16 cellular contexts compared by ENCODE assay signal in the genomic region with DNA sequence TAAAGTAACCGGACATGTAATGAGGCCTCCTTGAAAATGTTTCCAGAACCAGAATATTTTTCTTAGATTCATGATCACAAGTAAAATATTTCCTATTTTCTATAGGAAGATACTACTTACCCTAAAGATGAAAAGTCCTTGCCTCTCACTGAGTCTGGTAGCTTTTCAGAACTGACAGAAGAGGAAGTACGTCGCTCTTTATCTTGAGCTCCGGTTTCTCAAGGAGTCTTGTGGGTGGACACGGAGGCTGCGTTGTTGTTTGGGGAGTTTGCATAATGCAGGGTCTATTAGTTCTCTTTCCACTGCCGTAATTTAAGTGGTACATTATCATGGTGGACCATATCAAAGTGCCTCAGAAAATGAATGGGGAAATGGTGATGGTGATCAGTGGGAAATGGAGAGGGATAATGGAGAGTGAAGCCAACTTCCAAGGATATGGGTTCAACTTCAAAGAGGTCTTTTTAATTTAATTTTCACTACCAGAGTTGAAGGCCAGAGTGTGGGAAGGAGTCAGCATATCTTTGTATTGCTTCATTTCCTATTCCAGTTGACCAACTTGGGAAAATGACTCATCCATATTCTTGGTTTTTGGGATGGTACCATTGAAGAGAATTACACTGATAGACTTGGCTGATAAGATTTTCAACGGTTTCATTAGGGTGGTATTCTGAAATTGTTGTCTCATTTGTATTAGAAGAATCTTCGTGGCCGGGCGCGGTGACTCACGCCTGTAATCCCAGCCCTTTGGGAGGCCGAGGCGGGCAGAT. TPM values are rescaled to one million over a fixed set of nuclear protein-coding genes. Genes with fewer than 3 reads are reported as not detected.
DNase-seq lines count a peak whose midpoint lies in the region; ATAC-seq and TF ChIP-seq lines count a peak whose summit lies in the region.
"Had no signal": no experiment of that assay in that cellular context is flagged by ENCODE, and none has a peak within 500 bp of the region (broad histone marks: within the 10 kb centered on the region; RNA-seq: fewer than 3 reads in every experiment).

No MANE protein-coding gene starts in this region.

- no peak for TF ChIP-seq CTCF in choroid plexus epithelial cell (conservative IDR thresholded peaks at IDR 0.05; ENCODE audit: low read depth, low read length)

- H3K36me3 Mint-ChIP-seq in activated naive CD8-positive, alpha-beta T cell treated with anti-CD3 and anti-CD28 coated beads for 36 hours: peaks cover 5% of the 10 kb centered on the region
- H3K36me3 Mint-ChIP-seq: neural progenitor cell had no signal

- no peak overlapping the region for H3K4me3 ChIP-seq in choroid plexus epithelial cell (ENCODE audit: low read depth, low read length)
- H3K4me3 ChIP-seq: neural progenitor cell, smooth muscle cell had no signal

- ATAC-seq in GM21619 (IDR thresholded peaks at IDR 0.05; ENCODE audit: unreplicated experiment) (no peak), GM19023 (IDR thresholded peaks at IDR 0.05; ENCODE audit: unreplicated experiment) (no peak)
- ATAC-seq: activated naive CD8-positive, alpha-beta T cell treated with anti-CD3 and anti-CD28 coated beads, Interleukin-2, amount 50 U/mL, for 24 hours; Panc1 had no signal

- H3K4me3 Mint-ChIP-seq in activated naive CD8-positive, alpha-beta T cell treated with anti-CD3 and anti-CD28 coated beads for 36 hours: no peak overlapping the region
- H3K4me3 Mint-ChIP-seq: activated naive CD8-positive, alpha-beta T cell treated with anti-CD3 and anti-CD28 coated beads, Interleukin-2, amount 50 U/mL, for 24 hours; H9; neural progenitor cell had no signal

- peak; percentile 62 for DNase-seq in A172 (ENCODE audit: low spot score)
- peak; percentile 39 for DNase-seq in ELR (ENCODE audit: low read depth)
- peak; percentile 94 for DNase-seq in RPMI7951 (ENCODE audit: low read depth)
- peak; percentile 3 for DNase-seq in choroid plexus epithelial cell (ENCODE audit: low read depth)
- no peak for DNase-seq in NCI-H187 treated with DMSO at 0.1 percent for 48 hours (lab: John Stamatoyannopoulos, UW)
- DNase-seq in activated naive CD8-positive, alpha-beta T cell treated with anti-CD3 and anti-CD28 coated beads for 36 hours: no peak
- DNase-seq: activated CD4-positive, CD25-positive, alpha-beta regulatory T cell treated with anti-CD3 and anti-CD28 coated beads, Interleukin-2, amount 50 U/mL, for 72 hours; activated naive CD8-positive, alpha-beta T cell treated with anti-CD3 and anti-CD28 coated beads, Interleukin-2, amount 50 U/mL, for 24 hours; H9 had no signal

- peaks cover 4% of the 10 kb centered on the region for H3K4me1 Mint-ChIP-seq in activated naive CD8-positive, alpha-beta T cell treated with anti-CD3 and anti-CD28 coated beads for 36 hours
- H3K4me1 Mint-ChIP-seq: H9, neural progenitor cell had no signal

- H3K27ac Mint-ChIP-seq in activated naive CD8-positive, alpha-beta T cell treated with anti-CD3 and anti-CD28 coated beads for 36 hours: no peak overlapping the region
- H3K27ac Mint-ChIP-seq: activated naive CD8-positive, alpha-beta T cell treated with anti-CD3 and anti-CD28 coated beads, Interleukin-2, amount 50 U/mL, for 24 hours; H9; neural progenitor cell had no signal

- no peaks in the 10 kb centered on the region for H3K27me3 Mint-ChIP-seq in activated naive CD8-positive, alpha-beta T cell treated with anti-CD3 and anti-CD28 coated beads for 36 hours

- H3K9me3 Mint-ChIP-seq in activated naive CD8-positive, alpha-beta T cell treated with anti-CD3 and anti-CD28 coated beads for 36 hours: peaks cover 10% of the 10 kb centered on the region

RNA-seq across cellular contexts. Expression of a gene that starts 23.4 kb away (rescaled TPM):
- not detected in 2 replicates for total RNA-seq in A172 (2014; rRNA removed; shearing (Covaris generic))
- total RNA-seq in RPMI7951 (2014; rRNA removed; shearing (Covaris generic)): not detected in 2 replicates
- total RNA-seq in activated naive CD8-positive, alpha-beta T cell treated with anti-CD3 and anti-CD28 coated beads for 36 hours: not detected
- total RNA-seq: frontal cortex, H9, smooth muscle cell, urinary bladder had no signal

RNA-seq across cellular contexts. Expression of a gene that starts 32.5 kb away (rescaled TPM):
- not detected in 2 replicates for total RNA-seq in A172 (2014; rRNA removed; shearing (Covaris generic))
- total RNA-seq in RPMI7951 (2014; rRNA removed; shearing (Covaris generic)): not detected in 2 replicates
- total RNA-seq in activated naive CD8-positive, alpha-beta T cell treated with anti-CD3 and anti-CD28 coated beads for 36 hours: not detected
- total RNA-seq: frontal cortex, H9, smooth muscle cell, urinary bladder had no signal

RNA-seq across cellular contexts. Expression of a gene that starts 42.1 kb away (rescaled TPM):
- not detected in 2 replicates for total RNA-seq in A172 (2014; rRNA removed; shearing (Covaris generic))
- not detected in 2 replicates for total RNA-seq in RPMI7951 (2014; rRNA removed; shearing (Covaris generic))
- total RNA-seq in activated naive CD8-positive, alpha-beta T cell treated with anti-CD3 and anti-CD28 coated beads for 36 hours: not detected
- total RNA-seq: frontal cortex, H9, smooth muscle cell, urinary bladder had no signal

RNA-seq across cellular contexts. Expression of a gene that starts 51.3 kb away (rescaled TPM):
- total RNA-seq in A172 (2014; rRNA removed; shearing (Covaris generic)): not detected in 2 replicates
- total RNA-seq in RPMI7951 (2014; rRNA removed; shearing (Covaris generic)): not detected in 2 replicates
- total RNA-seq in activated naive CD8-positive, alpha-beta T cell treated with anti-CD3 and anti-CD28 coated beads for 36 hours: not detected
- total RNA-seq: frontal cortex, H9, smooth muscle cell, urinary bladder had no signal

Comparison
In these comparisons a context has a peak if more than half of its experiments do, and no peak if none do; other contexts are left out.
1. DNase-seq: peak in A172 (single experiment), ELR (single experiment), RPMI7951 (single experiment) and choroid plexus epithelial cell (single experiment); none in NCI-H187 treated with DMSO at 0.1 percent for 48 hours (single experiment) and activated naive CD8-positive, alpha-beta T cell treated with anti-CD3 and anti-CD28 coated beads for 36 hours (single experiment).